Comparison of ENCODE assay signal across 17 cellular contexts in genomic region chr16:8589293-8590160, GRCh38. TPM values are rescaled to one million over a fixed set of nuclear protein-coding genes. Genes with fewer than 3 reads are reported as not detected.
DNase-seq lines count a peak whose midpoint lies in the region; ATAC-seq and TF ChIP-seq lines count a peak whose summit lies in the region.
"Had no signal": no experiment of that assay in that cellular context is flagged by ENCODE, and none has a peak within 500 bp of the region (broad histone marks: within the 10 kb centered on the region; RNA-seq: fewer than 3 reads in every experiment).

No MANE protein-coding gene starts in this region.

- H3K9ac ChIP-seq in HUES48 (ENCODE audit: low read depth, low read length) (no peak overlapping the region), iPS-20b (ENCODE audit: low read depth, low read length) (peak overlapping the region; percentile 47; the same call in 1 of the 2 replicates)

- H3K27ac Mint-ChIP-seq in activated B cell treated with CpG ODN at 0.5 μM for 24 hours, result no peak overlapping the region

- H3K36me3 Mint-ChIP-seq in activated B cell treated with CpG ODN at 0.5 μM for 24 hours (ENCODE audit: low read depth), result no peaks in the 10 kb centered on the region

- DNase-seq in activated B cell treated with CpG ODN at 0.5 μM for 24 hours, result no peak
- DNase-seq in retina, result peak; percentile 56
- no peak for DNase-seq in RKO (ENCODE audit: low spot score)
- no peak for DNase-seq in NCI-H2227 treated with DMSO at 0.1 percent for 48 hours (lab: John Stamatoyannopoulos, UW)
- DNase-seq: activated naive CD4-positive, alpha-beta T cell treated with anti-CD3 and anti-CD28 coated beads, Interleukin-2, amount 50 U/mL, for 16 hours; MG63; midbrain; NCI-H526; SHP77 treated with DMSO at 0.1 percent for 48 hours; substantia nigra had no signal

- TF ChIP-seq CTCF in activated B cell treated with CpG ODN at 0.5 μM for 24 hours (IDR thresholded peaks at IDR 0.05), result no peak

- H3K4me1 Mint-ChIP-seq in activated B cell treated with CpG ODN at 0.5 μM for 24 hours, result peaks cover 13% of the 10 kb centered on the region

- H3K27me3 Mint-ChIP-seq in activated B cell treated with CpG ODN at 0.5 μM for 24 hours, result peaks cover 28% of the 10 kb centered on the region

- H3K27ac ChIP-seq in HUES48 (ENCODE audit: low read depth, low read length) (no peak overlapping the region), iPS-20b (ENCODE audit: low read length) (no peak overlapping the region)
- H3K27ac ChIP-seq: gastroesophageal sphincter, HL-60 had no signal

- H3K36me3 ChIP-seq in HUES48 (ENCODE audit: control insufficient read depth, insufficient read depth, low read length) (no peaks in the 10 kb centered on the region), iPS-20b (ENCODE audit: insufficient read depth, low read depth, low read length) (no peaks in the 10 kb centered on the region)
- H3K36me3 ChIP-seq: gastroesophageal sphincter, MG63 had no signal

- H3K9me3 Mint-ChIP-seq in activated B cell treated with CpG ODN at 0.5 μM for 24 hours, result no peaks in the 10 kb centered on the region

- peak overlapping the region; percentile 63 for H3K4me3 ChIP-seq in HUES48 (ENCODE audit: low read depth, low read length)
- H3K4me3 ChIP-seq in iPS-20b (ENCODE audit: low read length), result peak overlapping the region; percentile 63
- H3K4me3 ChIP-seq: MG63 had no signal

- peaks cover 4% of the 10 kb centered on the region; the same call in 1 of the 2 replicates for H3K4me1 ChIP-seq in HUES48 (ENCODE audit: control insufficient read depth, insufficient read depth, low read length)
- H3K4me1 ChIP-seq in iPS-20b (ENCODE audit: insufficient read depth, low read length), result no peaks in the 10 kb centered on the region

- H3K27me3 ChIP-seq in HUES48 (ENCODE audit: control insufficient read depth, insufficient read depth, low read length), result peaks cover 70% of the 10 kb centered on the region
- peaks cover 87% of the 10 kb centered on the region for H3K27me3 ChIP-seq in iPS-20b (ENCODE audit: insufficient read depth, low read length)

- intact Hi-C loops in activated B cell treated with CpG ODN at 0.5 μM for 24 hours (cut with micrococcal nuclease), result no loop called here

- no peaks in the 10 kb centered on the region for H3K9me3 ChIP-seq in HUES48 (ENCODE audit: control insufficient read depth, insufficient read depth, low read length)
- no peaks in the 10 kb centered on the region for H3K9me3 ChIP-seq in iPS-20b (ENCODE audit: insufficient read depth, low read depth, low read length)
- H3K9me3 ChIP-seq: gastroesophageal sphincter, MG63 had no signal

- ATAC-seq in activated B cell treated with CpG ODN at 0.5 μM for 24 hours (ENCODE audit: low read depth) (no peak), HG02840 (IDR thresholded peaks at IDR 0.05; ENCODE audit: low FRiP score, unreplicated experiment) (no peak)
- ATAC-seq: gastroesophageal sphincter had no signal

- CTCF ChIA-PET in activated B cell treated with CpG ODN at 0.5 μM for 24 hours (lab: Charles Lee), result no interaction called here

- POLR2A ChIA-PET in activated B cell treated with CpG ODN at 0.5 μM for 24 hours (lab: Charles Lee), result no interaction called here

- peak overlapping the region; percentile 11 for H3K4me3 Mint-ChIP-seq in activated B cell treated with CpG ODN at 0.5 μM for 24 hours

RNA-seq across cellular contexts. Expression of gene TMEM114, which starts 0.8 kb away (rescaled TPM):
- not detected in 2 replicates for total RNA-seq in activated B cell treated with CpG ODN at 0.5 μM for 24 hours
- total RNA-seq: dermis microvascular lymphatic vessel endothelial cell, gastroesophageal sphincter, renal cortical epithelial cell had no signal

RNA-seq across cellular contexts. Expression of gene METTL22, which starts 32.0 kb away (rescaled TPM):
- total RNA-seq in activated B cell treated with CpG ODN at 0.5 μM for 24 hours, result 36.4 and 49.6 TPM in 2 replicates
